ENCODE assay signal across 26 cellular contexts in genomic region chr12:129868566-129868965, GRCh38. TPM values are rescaled to one million over a fixed set of nuclear protein-coding genes. Genes with fewer than 3 reads are reported as not detected.
DNase-seq lines count a peak whose midpoint lies in the region.
"Had no signal": no experiment of that assay in that cellular context is flagged by ENCODE, and none has a peak within 500 bp of the region (broad histone marks: within the 10 kb centered on the region; RNA-seq: fewer than 3 reads in every experiment).

No MANE protein-coding gene starts in this region.

- H3K14ac ChIP-seq in neuronal stem cell (ENCODE audit: low read length), result no peak overlapping the region

- H2BK15ac ChIP-seq in neuronal stem cell (ENCODE audit: low read length) (no peak overlapping the region), mesendoderm (replicated peaks; ENCODE audit: low read depth) (no peak overlapping the region)

- H3K4me1 ChIP-seq in neuronal stem cell (ENCODE audit: control insufficient read depth in 2 of 2, insufficient read depth in 1 of 2, low read depth in 1 of 2, low read length in 2 of 2) (peaks cover 9 to 19% of the 10 kb centered on the region in 2 donors), mesendoderm (ENCODE audit: control insufficient read depth, low read depth, low read length) (peaks cover 26% of the 10 kb centered on the region)
- H3K4me1 ChIP-seq: Caco-2 had no signal

- H2AK5ac ChIP-seq in neuronal stem cell (ENCODE audit: low read depth, low read length), result no peak overlapping the region
- H2AK5ac ChIP-seq in mesendoderm (ENCODE audit: low read length), result no peak overlapping the region

- H2BK5ac ChIP-seq in neuronal stem cell (ENCODE audit: low read length) (no peak overlapping the region), mesendoderm (ENCODE audit: low read length) (no peak overlapping the region)

- H3K9ac ChIP-seq in neuronal stem cell (ENCODE audit: low read depth, low read length, poor library complexity) (no peak overlapping the region), mesendoderm (ENCODE audit: low read length) (no peak overlapping the region)

- no peaks in the 10 kb centered on the region for H3K79me1 ChIP-seq in neuronal stem cell (ENCODE audit: low read depth, low read length)
- peaks cover 4% of the 10 kb centered on the region for H3K79me1 ChIP-seq in mesendoderm (ENCODE audit: low read length)

- H4K91ac ChIP-seq in neuronal stem cell (ENCODE audit: low read depth, low read length, poor library complexity), result no peak overlapping the region

- H2BK120ac ChIP-seq in neuronal stem cell (ENCODE audit: low read depth, low read length) (no peak overlapping the region), mesendoderm (ENCODE audit: low read depth, low read length) (no peak overlapping the region)

- DNase-seq in NCI-H748 (lab: John Stamatoyannopoulos, UW; ENCODE audit: unreplicated experiment) (peak; percentile 21), NCI-H748 treated with DMSO at 0.1 percent for 48 hours (lab: John Stamatoyannopoulos, UW) (no peak), ELF-1 (ENCODE audit: low read depth, low spot score) (peak; percentile 59), cerebellum (ENCODE audit: low spot score) (peak; percentile 2), neuronal stem cell (ENCODE audit: low spot score) (no peak), glomerular visceral epithelial cell (ENCODE audit: extremely low spot score) (no peak), mesendoderm (no peak), ACHN (no peak)
- DNase-seq: 8988T; AML-193; C1 segment of cervical spinal cord; Caco-2; CD4-positive, alpha-beta memory T cell; DMS79 treated with DMSO at 0.1 percent for 48 hours; H7; IMR-90; KG1; MM.1S; NCI-H2029; NCI-H446; NCI-H69; NK-92 treated with Interleukin-12 subunit alpha and Interleukin-12 subunit beta, amount 100 ng/mL, for 24 hours; PC-9; RPMI8226; SHP77; T-helper 1 cell had no signal

- H2AFZ ChIP-seq in neuronal stem cell (ENCODE audit: low read length), result no peak overlapping the region
- H2AFZ ChIP-seq: PC-9 had no signal

- H3K79me2 ChIP-seq in mesendoderm (ENCODE audit: control insufficient read depth, insufficient read depth, low read length), result peaks cover 2% of the 10 kb centered on the region

- H2BK12ac ChIP-seq in neuronal stem cell (ENCODE audit: low read length), result no peak overlapping the region

- no peak overlapping the region for H4K8ac ChIP-seq in neuronal stem cell (ENCODE audit: low read depth, low read length)
- H4K8ac ChIP-seq in mesendoderm (ENCODE audit: low read depth, low read length), result no peak overlapping the region

- H4K5ac ChIP-seq in mesendoderm (ENCODE audit: low read length), result no peak overlapping the region

- no peak overlapping the region for H3K4me3 ChIP-seq in neuronal stem cell (ENCODE audit: low read length in 2 of 2)
- no peak overlapping the region for H3K4me3 ChIP-seq in mesendoderm (ENCODE audit: low read length)
- H3K4me3 ChIP-seq: PC-9 had no signal

- H3K18ac ChIP-seq in neuronal stem cell (ENCODE audit: low read length), result peak overlapping the region; percentile 4
- no peak overlapping the region for H3K18ac ChIP-seq in mesendoderm (ENCODE audit: low read length)

- peaks cover 0 to 27% (median 6%) of the 10 kb centered on the region in 3 experiments for H3K27me3 ChIP-seq in neuronal stem cell (ENCODE audit: control insufficient read depth in 3 of 3, insufficient read depth in 3 of 3, low read depth in 1 of 3, low read length in 3 of 3)
- no peaks in the 10 kb centered on the region for H3K27me3 ChIP-seq in mesendoderm (ENCODE audit: insufficient read depth, low read length, poor library complexity)

- in situ Hi-C loops in ACHN (cut with HindIII; ENCODE audit: low pct_ligation_motif_present, low pct_unique_long_range_greater_than_20kb, low sequenced_read_pairs), result no loop called here

- H3K4me2 ChIP-seq in neuronal stem cell (ENCODE audit: insufficient read depth, low read length, poor library complexity, severe bottlenecking), result no peak overlapping the region
- H3K4me2 ChIP-seq in mesendoderm (ENCODE audit: low read length), result no peak overlapping the region
- H3K4me2 ChIP-seq: PC-9 had no signal

- peaks cover 0 to 4% of the 10 kb centered on the region in 2 donors for H3K9me3 ChIP-seq in neuronal stem cell (replicated peaks in 1 of 2; ENCODE audit: control insufficient read depth in 2 of 2, insufficient read depth in 1 of 2, low read depth in 1 of 2, low read length in 2 of 2)
- H3K9me3 ChIP-seq: Caco-2 had no signal

- H3K23ac ChIP-seq in neuronal stem cell (ENCODE audit: low read depth, low read length, poor library complexity) (no peak overlapping the region), mesendoderm (ENCODE audit: low read length) (no peak overlapping the region)

- WGBS in neuronal stem cell (ENCODE audit: extremely low coverage in 2 of 2, insufficient read length in 2 of 2, insufficient replicate concordance in 1 of 2), 2 donors, result no CpG with 5 or more reads among the region's 8 CpGs
- WGBS in mesendoderm (ENCODE audit: extremely low coverage, insufficient coverage, low lambda C conversion rate), result no CpG with 5 or more reads among the region's 8 CpGs

- H3K4ac ChIP-seq in neuronal stem cell (ENCODE audit: low read length) (no peak overlapping the region), mesendoderm (ENCODE audit: low read depth, low read length) (no peak overlapping the region)

- H3K36me3 ChIP-seq in neuronal stem cell (replicated peaks in 1 of 2; ENCODE audit: control insufficient read depth in 2 of 2, insufficient read depth in 2 of 2, low read length in 2 of 2) (no peaks in the 10 kb centered on the region), mesendoderm (ENCODE audit: control insufficient read depth, insufficient read depth, low read length) (no peaks in the 10 kb centered on the region)

- H3K27ac ChIP-seq in neuronal stem cell (replicated peaks; ENCODE audit: low read length) (no peak overlapping the region), mesendoderm (ENCODE audit: low read depth, low read length) (no peak overlapping the region)
- H3K27ac ChIP-seq: PC-9 had no signal

- H3K56ac ChIP-seq in mesendoderm (ENCODE audit: low read length), result no peak overlapping the region

RNA-seq across cellular contexts. Expression of gene TMEM132D, which starts 35.3 kb away (rescaled TPM):
- 22.0 TPM for total RNA-seq in cerebellum
- 0.04 TPM for polyA plus RNA-seq in neuronal stem cell (2013, experiment 1 of 2)
- 0.03 TPM for polyA plus RNA-seq in neuronal stem cell (2013, experiment 2 of 2)
- polyA plus RNA-seq in mesendoderm (2013, experiment 1 of 2), result 3.6 TPM
- 3.7 TPM for polyA plus RNA-seq in mesendoderm (2013, experiment 2 of 2)
- total RNA-seq: Caco-2; CD4-positive, alpha-beta memory T cell; IMR-90; PC-9 had no signal
- polyA plus RNA-seq: CD4-positive, alpha-beta memory T cell; IMR-90 had no signal

Comparison
In these comparisons a context has a peak if more than half of its experiments do, and no peak if none do; other contexts are left out.
1. DNase-seq: peak in NCI-H748 (single experiment), ELF-1 (single experiment) and cerebellum (single experiment); none in NCI-H748 treated with DMSO at 0.1 percent for 48 hours (single experiment), neuronal stem cell (single experiment), glomerular visceral epithelial cell (single experiment), mesendoderm (single experiment) and ACHN (single experiment).